ENCODE assay signal across 29 cellular contexts in the genomic region with DNA sequence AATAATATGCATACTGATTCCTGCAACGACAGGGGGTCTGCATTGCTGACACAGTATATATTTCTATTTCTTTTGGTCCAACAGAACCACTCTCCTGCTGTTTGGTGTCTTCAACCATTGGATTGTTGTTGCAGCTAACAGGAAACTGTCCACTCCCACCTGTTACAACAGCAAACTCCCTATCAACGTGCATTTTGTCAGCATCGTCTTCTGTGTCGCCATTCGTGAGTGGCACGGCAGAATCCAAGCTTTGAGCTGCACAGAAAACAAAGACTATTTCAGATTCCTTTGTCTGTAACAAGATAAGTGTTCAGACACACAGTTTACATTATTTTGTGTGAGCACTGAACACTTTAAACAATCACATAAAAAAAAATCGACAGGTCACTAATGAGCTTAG.
"Had no signal": no experiment of that assay in that cellular context is flagged by ENCODE, and none has a peak within 500 bp of the region (broad histone marks: within the 10 kb centered on the region; RNA-seq: fewer than 3 reads in every experiment).

No MANE protein-coding gene starts in this region.

- H3K9me3 Mint-ChIP-seq: activated CD4-positive, alpha-beta memory T cell treated with anti-CD3 and anti-CD28 coated beads, Interleukin-2, amount 10 ng/mL, durations not matched to agents 7 days and 5 days; activated CD4-positive, alpha-beta T cell treated with anti-CD3 and anti-CD28 coated beads, Interleukin-2, amount 10 ng/mL, durations not matched to agents 7 days and 5 days; activated T-cell treated with anti-CD3 and anti-CD28 coated beads, Interleukin-2, amount 50 U/mL, for 24 hours; activated T-cell treated with anti-CD3 and anti-CD28 coated beads, Interleukin-2, amount 50 U/mL, for 72 hours; brain had no signal

- H3K27ac ChIP-seq: breast epithelium, cardiac muscle cell, colonic mucosa, epithelial cell of prostate, esophagus squamous epithelium, gastroesophageal sphincter had no signal

- DNase-seq: activated CD4-positive, alpha-beta memory T cell treated with anti-CD3 and anti-CD28 coated beads, Interleukin-2, amount 10 ng/mL, durations not matched to agents 7 days and 5 days; activated CD4-positive, alpha-beta T cell treated with anti-CD3 and anti-CD28 coated beads for 1 hour; activated CD4-positive, alpha-beta T cell treated with anti-CD3 and anti-CD28 coated beads for 4 hours; activated CD4-positive, alpha-beta T cell treated with anti-CD3 and anti-CD28 coated beads, Interleukin-2, amount 10 ng/mL, durations not matched to agents 7 days and 5 days; activated CD4-positive, alpha-beta T cell treated with anti-CD3 and anti-CD28 coated beads, Interleukin-2, amount 50 U/mL, for 4 hours; activated CD8-positive, alpha-beta memory T cell treated with anti-CD3 and anti-CD28 coated beads, Interleukin-2, amount 50 U/mL, for 48 hours; activated effector memory CD4-positive, alpha-beta T cell treated with Interleukin-2 at 50 U/mL for 16 hours; activated gamma-delta T cell treated with Interleukin-2 at 50 U/mL for 16 hours; activated naive CD4-positive, alpha-beta T cell treated with anti-CD3 and anti-CD28 coated beads, Interleukin-2, amount 50 U/mL, for 16 hours; activated naive CD4-positive, alpha-beta T cell treated with Interleukin-2 at 50 U/mL for 16 hours; activated T-cell treated with anti-CD3 and anti-CD28 coated beads for 4 hours; activated T-cell treated with anti-CD3 and anti-CD28 coated beads, Interleukin-2, amount 50 U/mL, for 24 hours; activated T-cell treated with anti-CD3 and anti-CD28 coated beads, Interleukin-2, amount 50 U/mL, for 72 hours; amygdala; aorta; central memory CD4-positive, alpha-beta T cell; cerebellar nuclear complex; colonic mucosa; effector CD8-positive, alpha-beta T cell; esophagus squamous epithelium; foreskin melanocyte had no signal

- H3K27me3 Mint-ChIP-seq: activated CD4-positive, alpha-beta memory T cell treated with anti-CD3 and anti-CD28 coated beads, Interleukin-2, amount 10 ng/mL, durations not matched to agents 7 days and 5 days; activated CD4-positive, alpha-beta T cell treated with anti-CD3 and anti-CD28 coated beads, Interleukin-2, amount 10 ng/mL, durations not matched to agents 7 days and 5 days; activated naive CD8-positive, alpha-beta T cell; activated T-cell treated with anti-CD3 and anti-CD28 coated beads, Interleukin-2, amount 50 U/mL, for 24 hours; brain had no signal

- H3K4me1 ChIP-seq: breast epithelium, colonic mucosa had no signal

- H3K9me3 ChIP-seq: breast epithelium, colonic mucosa, esophagus squamous epithelium, gastroesophageal sphincter had no signal

- ATAC-seq: gastroesophageal sphincter had no signal

- H3K36me3 ChIP-seq: breast epithelium, colonic mucosa had no signal

- H3K27me3 ChIP-seq: breast epithelium, cardiac muscle cell, colonic mucosa, esophagus squamous epithelium, gastroesophageal sphincter had no signal

- FAIRE-seq: endometrium, endothelial cell of umbilical vein had no signal

- H3K36me3 Mint-ChIP-seq: brain had no signal

- H3K27ac Mint-ChIP-seq: activated CD4-positive, alpha-beta memory T cell treated with anti-CD3 and anti-CD28 coated beads, Interleukin-2, amount 10 ng/mL, durations not matched to agents 7 days and 5 days; activated CD4-positive, alpha-beta T cell treated with anti-CD3 and anti-CD28 coated beads, Interleukin-2, amount 10 ng/mL, durations not matched to agents 7 days and 5 days; activated naive CD8-positive, alpha-beta T cell; activated T-cell treated with anti-CD3 and anti-CD28 coated beads, Interleukin-2, amount 50 U/mL, for 24 hours; activated T-cell treated with anti-CD3 and anti-CD28 coated beads, Interleukin-2, amount 50 U/mL, for 72 hours had no signal

- H3K4me3 Mint-ChIP-seq: activated CD4-positive, alpha-beta memory T cell treated with anti-CD3 and anti-CD28 coated beads, Interleukin-2, amount 10 ng/mL, durations not matched to agents 7 days and 5 days; activated CD4-positive, alpha-beta T cell treated with anti-CD3 and anti-CD28 coated beads, Interleukin-2, amount 10 ng/mL, durations not matched to agents 7 days and 5 days; activated naive CD8-positive, alpha-beta T cell; activated T-cell treated with anti-CD3 and anti-CD28 coated beads, Interleukin-2, amount 50 U/mL, for 24 hours; activated T-cell treated with anti-CD3 and anti-CD28 coated beads, Interleukin-2, amount 50 U/mL, for 72 hours; brain had no signal

- H3K4me3 ChIP-seq: breast epithelium, cardiac muscle cell, colonic mucosa, esophagus squamous epithelium, gastroesophageal sphincter had no signal
